ENCODE assay signal across 29 cellular contexts in genomic region chr10:70198696-70199466, GRCh38. TPM values are rescaled to one million over a fixed set of nuclear protein-coding genes. Genes with fewer than 3 reads are reported as not detected.
A peak's percentile ranks its signal among the peaks of the same experiment; 100 is the strongest.
DNase-seq lines count a peak whose midpoint lies in the region; ATAC-seq and TF ChIP-seq lines count a peak whose summit lies in the region.
"Had no signal": no experiment of that assay in that cellular context is flagged by ENCODE, and none has a peak within 500 bp of the region (broad histone marks: within the 10 kb centered on the region; RNA-seq: fewer than 3 reads in every experiment).

No MANE protein-coding gene starts in this region.

- no peaks in the 10 kb centered on the region for H3F3A ChIP-seq in GM23338 (replicated peaks; ENCODE audit: low read depth)

- peaks cover 3% of the 10 kb centered on the region for H3K27me3 Mint-ChIP-seq in GM23338 (ENCODE audit: insufficient read depth, low read depth, poor library complexity)
- H3K27me3 Mint-ChIP-seq: activated CD4-positive, alpha-beta T cell treated with anti-CD3 and anti-CD28 coated beads for 36 hours; naive thymus-derived CD4-positive, alpha-beta T cell had no signal

- peaks cover 0 to 13% (median 2%) of the 10 kb centered on the region in 4 donors for H3K9me3 ChIP-seq in tibial nerve
- H3K9me3 ChIP-seq: ascending aorta, Caco-2, ovary had no signal

- peak; percentile 30 for DNase-seq in AG10803 (ENCODE audit: low read depth)
- DNase-seq in GM23338 (ENCODE audit: low spot score) = peak; percentile 24
- DNase-seq in amniotic epithelial cell (ENCODE audit: low read depth) = peak; percentile 26
- DNase-seq in fibroblast of the aortic adventitia (ENCODE audit: low read depth) = peak; percentile 32
- no peak for DNase-seq in dermis blood vessel endothelial cell
- DNase-seq in NCI-H2029 treated with DMSO at 0.1 percent for 48 hours (lab: John Stamatoyannopoulos, UW) = no peak
- no peak for DNase-seq in tibial nerve (ENCODE audit: low spot score in 2 of 2)
- DNase-seq: activated CD4-positive, alpha-beta T cell treated with anti-CD3 and anti-CD28 coated beads for 36 hours; C1 segment of cervical spinal cord; central memory CD4-positive, alpha-beta T cell; GDM1; H7; kidney; midbrain; NCI-H1694; NCI-H2171; NCI-H510A treated with DMSO at 0.1 percent for 48 hours; NK-92 treated with Interleukin-12 subunit alpha and Interleukin-12 subunit beta, amount 100 ng/mL, for 24 hours; ovary; SHP77; stimulated activated CD8-positive, alpha-beta memory T cell treated with anti-CD3 and anti-CD28 coated beads, Interleukin-4, amount 100 ng/mL, for 48 hours; trophoblast cell had no signal

- no peaks in the 10 kb centered on the region for H3K9me3 Mint-ChIP-seq in GM23338
- H3K9me3 Mint-ChIP-seq: activated naive CD4-positive, alpha-beta T cell treated with anti-CD3 and anti-CD28 coated beads, Interleukin-2, amount 50 U/mL, for 72 hours; activated T-helper 1 cell treated with anti-CD3 and anti-CD28 coated beads, Interleukin-12 subunit alpha, Interleukin-12 subunit beta, Interleukin-2, Interleukin-4 antibody, amounts not matched to agents 30 ng/mL and 10 ng/mL and 1 ng/mL, durations not matched to agents 14 hours and 24 hours and 36 hours; T-helper 2 cell treated with Interferon-gamma antibody and Interleukin-4, amounts not matched to agents 5 μg/mL and 100 μg/mL, for 36 hours had no signal

- H3K4me3 ChIP-seq in AG10803 (ENCODE audit: low read length) = no peak overlapping the region
- no peak overlapping the region for H3K4me3 ChIP-seq in GM23338
- H3K4me3 ChIP-seq in fibroblast of the aortic adventitia (ENCODE audit: low read depth, low read length) = no peak overlapping the region
- no peak overlapping the region for H3K4me3 ChIP-seq in tibial nerve
- H3K4me3 ChIP-seq: ascending aorta, ovary, skin epidermis had no signal

- no peaks in the 10 kb centered on the region for H3K79me2 ChIP-seq in GM23338 (replicated peaks; ENCODE audit: insufficient read depth)

- no peak overlapping the region for H3K4me2 ChIP-seq in GM23338

- no peaks in the 10 kb centered on the region for H3K4me1 ChIP-seq in GM23338 (ENCODE audit: insufficient read depth)
- H3K4me1 ChIP-seq in tibial nerve = no peaks in the 10 kb centered on the region
- H3K4me1 ChIP-seq: ascending aorta, Caco-2 had no signal

- H2AFZ ChIP-seq in GM23338 = no peak overlapping the region

- 0 out of 2 replicates have a peak, but pooled peaks have one; percentile 11 for TF ChIP-seq CTCF in AG10803 (conservative IDR thresholded peaks at IDR 0.05; ENCODE audit: low read length)
- peak; percentile 17 to 53; a peak in 3 of 4 replicates for TF ChIP-seq CTCF in GM23338 (conservative IDR thresholded peaks at IDR 0.05; ENCODE audit: low read depth in 2 of 2)
- TF ChIP-seq CTCF in fibroblast of the aortic adventitia (IDR thresholded peaks at IDR 0.05; ENCODE audit: insufficient read depth, low read length) = peak; percentile 20
- no peak for TF ChIP-seq CTCF in tibial nerve (IDR thresholded peaks at IDR 0.05)

- H3K36me3 Mint-ChIP-seq in GM23338 (ENCODE audit: low read depth) = peaks cover 32% of the 10 kb centered on the region

- no peak overlapping the region for H3K27ac ChIP-seq in GM23338 (ENCODE audit: low read depth)
- H3K27ac ChIP-seq in tibial nerve = no peak overlapping the region
- H3K27ac ChIP-seq: ascending aorta, ovary, skin epidermis had no signal

- TF ChIP-seq POLR2A in tibial nerve (IDR thresholded peaks at IDR 0.05) = no peak

- H3K27ac Mint-ChIP-seq in GM23338 = no peak overlapping the region
- H3K27ac Mint-ChIP-seq: activated naive CD4-positive, alpha-beta T cell treated with anti-CD3 and anti-CD28 coated beads, Interleukin-2, amount 50 U/mL, for 72 hours had no signal

- TF ChIP-seq EP300 in tibial nerve (IDR thresholded peaks at IDR 0.05) = no peak

- ATAC-seq in GM23338 = peak; percentile 39; the same call in 2 of the 3 replicates
- ATAC-seq: activated CD4-positive, alpha-beta T cell treated with anti-CD3 and anti-CD28 coated beads for 36 hours; activated naive CD4-positive, alpha-beta T cell treated with anti-CD3 and anti-CD28 coated beads, Interleukin-2, amount 50 U/mL, for 72 hours; naive thymus-derived CD4-positive, alpha-beta T cell had no signal

- H3K36me3 ChIP-seq in GM23338 (ENCODE audit: insufficient read depth) (peaks cover 22% of the 10 kb centered on the region), tibial nerve (peaks cover 0 to 71% (median 3%) of the 10 kb centered on the region in 3 donors)
- H3K36me3 ChIP-seq: ovary had no signal

- H4K20me1 ChIP-seq in GM23338 (replicated peaks; ENCODE audit: insufficient read depth) = no peaks in the 10 kb centered on the region

- no peaks in the 10 kb centered on the region for H3K9me2 ChIP-seq in GM23338 (ENCODE audit: insufficient read depth)

- WGBS in tibial nerve, 2 donors = 96 to 98% methylated on average over 5 of the region's 5 CpGs

- H3K27me3 ChIP-seq in GM23338 (ENCODE audit: insufficient read depth) (no peaks in the 10 kb centered on the region), tibial nerve (no peaks in the 10 kb centered on the region)
- H3K27me3 ChIP-seq: ascending aorta, ovary had no signal

- no peaks in the 10 kb centered on the region for H3K4me1 Mint-ChIP-seq in GM23338

- no peak overlapping the region for H3K4me3 Mint-ChIP-seq in GM23338
- H3K4me3 Mint-ChIP-seq: activated CD4-positive, alpha-beta T cell treated with anti-CD3 and anti-CD28 coated beads for 36 hours; activated T-helper 1 cell treated with anti-CD3 and anti-CD28 coated beads, Interleukin-12 subunit alpha, Interleukin-12 subunit beta, Interleukin-2, Interleukin-4 antibody, amounts not matched to agents 30 ng/mL and 10 ng/mL and 1 ng/mL, durations not matched to agents 14 hours and 24 hours and 36 hours; naive thymus-derived CD4-positive, alpha-beta T cell; T-helper 2 cell treated with Interferon-gamma antibody and Interleukin-4, amounts not matched to agents 5 μg/mL and 100 μg/mL, for 36 hours had no signal

TF ChIP-seq in GM23338, 12 proteins besides CTCF, POLR2A, EP300 and RAD21 (continues in another document):
- TF ChIP-seq EZH2phosphoT487 (IDR thresholded peaks at IDR 0.05; ENCODE audit: unreplicated experiment) (no peak), POLR2AphosphoS5 (IDR thresholded peaks at IDR 0.05; ENCODE audit: low read depth) (no peak), STAT1 (IDR thresholded peaks at IDR 0.05; ENCODE audit: unreplicated experiment) (no peak), ZNF114 (CRISPR knock-in tag; IDR thresholded peaks at IDR 0.05) (no peak), NANOG (IDR thresholded peaks at IDR 0.05; ENCODE audit: borderline replicate concordance) (no peak)

RNA-seq across cellular contexts. Expression of gene SAR1A, which starts 28.6 kb away (rescaled TPM):
- total RNA-seq in GM23338 (2014; rRNA removed; shearing (Covaris generic)) = 71.5 and 84.8 TPM in 2 replicates
- 58.1 and 68.1 TPM in 2 replicates for polyA plus RNA-seq in GM23338 (2016; fragmentation: Nextera tagmentation; extraction: Ambion mirVana)
- total RNA-seq in fibroblast of the aortic adventitia (ENCODE audit: low replicate concordance) (145 and 209 TPM in 2 replicates), dermis blood vessel endothelial cell (114 and 168 TPM in 2 replicates), tibial nerve (10 to 100 TPM; 68.8 to 83.3 (median 79.7) TPM)

RNA-seq across cellular contexts. Expression of gene PPA1, which starts 34.3 kb away (rescaled TPM):
- total RNA-seq in GM23338 (2014; rRNA removed; shearing (Covaris generic)) = 135 and 178 TPM in 2 replicates
- polyA plus RNA-seq in GM23338 (2016; fragmentation: Nextera tagmentation; extraction: Ambion mirVana) = 206 and 228 TPM in 2 replicates
- total RNA-seq in fibroblast of the aortic adventitia (ENCODE audit: low replicate concordance) (197 and 394 TPM in 2 replicates), dermis blood vessel endothelial cell (171 and 240 TPM in 2 replicates), tibial nerve (100 to 1,000 TPM; 147 to 169 (median 150) TPM)

RNA-seq across cellular contexts. Expression of gene TYSND1, which starts 52.4 kb away (rescaled TPM):
- total RNA-seq in GM23338 (2014; rRNA removed; shearing (Covaris generic)) = 14.1 and 19.5 TPM in 2 replicates
- polyA plus RNA-seq in GM23338 (2016; fragmentation: Nextera tagmentation; extraction: Ambion mirVana) = 5.2 and 5.4 TPM in 2 replicates
- total RNA-seq in fibroblast of the aortic adventitia (ENCODE audit: low replicate concordance) (9.7 and 20.0 TPM in 2 replicates), dermis blood vessel endothelial cell (6.8 and 7.1 TPM in 2 replicates), tibial nerve (10 to 100 TPM; 15.3 to 26.1 (median 19.1) TPM)

Comparison
In these comparisons a context has a peak if more than half of its experiments do, and no peak if none do; other contexts are left out.
1. DNase-seq: peak in AG10803 (single experiment), GM23338 (single experiment), amniotic epithelial cell (single experiment) and fibroblast of the aortic adventitia (single experiment); none in dermis blood vessel endothelial cell (single experiment), NCI-H2029 treated with DMSO at 0.1 percent for 48 hours (single experiment) and tibial nerve (0 of 2).
2. CTCF ChIP-seq: peak in AG10803 (single experiment), GM23338 (2 of 2) and fibroblast of the aortic adventitia (single experiment); none in tibial nerve (0 of 5).